12 cellular contexts compared by ENCODE assay signal in genomic region chr1:40855513-40855912, GRCh38. TPM values are rescaled to one million over a fixed set of nuclear protein-coding genes. Genes with fewer than 3 reads are reported as not detected.
DNase-seq lines count a peak whose midpoint lies in the region; ATAC-seq and TF ChIP-seq lines count a peak whose summit lies in the region.
"Had no signal": no experiment of that assay in that cellular context is flagged by ENCODE, and none has a peak within 500 bp of the region (broad histone marks: within the 10 kb centered on the region; RNA-seq: fewer than 3 reads in every experiment).

No MANE protein-coding gene starts in this region.

- H3K9me3 ChIP-seq in HCT116 (ENCODE audit: control insufficient read depth in 1 of 2, insufficient read depth in 1 of 2, low read depth in 1 of 2, low read length in 2 of 2): no peaks in the 10 kb centered on the region

- no TSS peak for BruUV-seq in HCT116 (replicated peaks; lab: Mats Ljungman, UMichigan)

- no peak overlapping the region for H2AFZ ChIP-seq in HCT116 (ENCODE audit: low read depth, low read length, poor library complexity, severe bottlenecking)

- TF ChIP-seq CTCF in HCT116 (IDR thresholded peaks at IDR 0.05 in 2 of 3, conservative IDR thresholded peaks at IDR 0.05 in 1 of 3; ENCODE audit: borderline replicate concordance in 1 of 3, insufficient read depth in 1 of 3, low read depth in 2 of 3, low read length in 2 of 3) (peak; percentile 18 to 64 (median 53); a peak in 5 of 6 replicates), astrocyte of the cerebellum (IDR thresholded peaks at IDR 0.05; ENCODE audit: low read depth, low read length, missing control alignments) (peak; percentile 34), neural crest cell (conservative IDR thresholded peaks at IDR 0.05) (peak; percentile 47), omental fat pad (IDR thresholded peaks at IDR 0.05) (no peak)

- H3K4me2 ChIP-seq in HCT116 (ENCODE audit: low read length): no peak overlapping the region

- H3K4me3 Mint-ChIP-seq in activated CD4-positive, alpha-beta T cell treated with anti-CD3 and anti-CD28 coated beads, Interleukin-2, amount 10 ng/mL, durations not matched to agents 24 days and 14 days: no peak overlapping the region
- no peak overlapping the region for H3K4me3 Mint-ChIP-seq in neural crest cell
- H3K4me3 Mint-ChIP-seq: stimulated activated naive CD8-positive, alpha-beta T cell treated with anti-CD3 and anti-CD28 coated beads, Interleukin-15, Interleukin-2, amounts not matched to agents 100 ng/mL and 50 ng/mL, for 24 hours had no signal

- peaks cover 0 to 4% of the 10 kb centered on the region in 2 experiments; a peak in 1 of 4 replicates for H3K4me1 ChIP-seq in HCT116 (ENCODE audit: control insufficient read depth in 1 of 2, insufficient read depth in 2 of 2, low read length in 2 of 2)

- peak; percentile 38; the same call in 1 of the 2 replicates for TF ChIP-seq RAD21 in HCT116 (IDR thresholded peaks at IDR 0.05; ENCODE audit: low read depth)

- POLR2A ChIA-PET in HCT116 (lab: Charles Lee): no interaction called here

- intact Hi-C loops in activated CD4-positive, alpha-beta T cell treated with anti-CD3 and anti-CD28 coated beads, Interleukin-2, amount 10 ng/mL, durations not matched to agents 24 days and 14 days (cut with micrococcal nuclease): no loop called here
- intact Hi-C loops in HCT116 (cut with micrococcal nuclease): no loop called here

- in situ Hi-C loops in astrocyte of the cerebellum (cut with HindIII; ENCODE audit: low sequenced_read_pairs): no loop called here

- no peaks in the 10 kb centered on the region for H3K9me2 ChIP-seq in HCT116 (ENCODE audit: insufficient read depth)

- no peak overlapping the region for H3K27ac Mint-ChIP-seq in activated CD4-positive, alpha-beta T cell treated with anti-CD3 and anti-CD28 coated beads, Interleukin-2, amount 10 ng/mL, durations not matched to agents 24 days and 14 days
- H3K27ac Mint-ChIP-seq in neural crest cell (ENCODE audit: unreplicated experiment): no peak overlapping the region
- H3K27ac Mint-ChIP-seq: stimulated activated naive CD8-positive, alpha-beta T cell treated with anti-CD3 and anti-CD28 coated beads, Interleukin-15, Interleukin-2, amounts not matched to agents 100 ng/mL and 50 ng/mL, for 24 hours had no signal

- ATAC-seq in HCT116 (peak; percentile 77), HG03175 (IDR thresholded peaks at IDR 0.05; ENCODE audit: unreplicated experiment) (no peak), omental fat pad (ENCODE audit: low FRiP score) (no peak)

- no peaks in the 10 kb centered on the region for H4K20me1 ChIP-seq in HCT116 (ENCODE audit: insufficient read depth)

- CTCF ChIA-PET in HCT116 (lab: Charles Lee): interaction anchor here (0.9 to 1.9 kb wide), 3 partner anchors 93 to 104 kb away, joined by 3 to 7 read pairs (median 4); no protein-coding TSS in a partner anchor

- no peak overlapping the region for H3K27ac ChIP-seq in HCT116 (ENCODE audit: low read depth, low read length)
- H3K27ac ChIP-seq: C4-2B, RWPE1 had no signal

- peaks cover 21% of the 10 kb centered on the region for H3K27me3 Mint-ChIP-seq in activated CD4-positive, alpha-beta T cell treated with anti-CD3 and anti-CD28 coated beads, Interleukin-2, amount 10 ng/mL, durations not matched to agents 24 days and 14 days
- peaks cover 32% of the 10 kb centered on the region for H3K27me3 Mint-ChIP-seq in neural crest cell (ENCODE audit: low read depth)

- no peaks in the 10 kb centered on the region for H3K9me3 Mint-ChIP-seq in activated CD4-positive, alpha-beta T cell treated with anti-CD3 and anti-CD28 coated beads, Interleukin-2, amount 10 ng/mL, durations not matched to agents 24 days and 14 days
- no peaks in the 10 kb centered on the region for H3K9me3 Mint-ChIP-seq in neural crest cell
- H3K9me3 Mint-ChIP-seq: stimulated activated naive CD8-positive, alpha-beta T cell treated with anti-CD3 and anti-CD28 coated beads, Interleukin-15, Interleukin-2, amounts not matched to agents 100 ng/mL and 50 ng/mL, for 24 hours had no signal

- H3K4me3 ChIP-seq in HCT116 (replicated peaks in 1 of 2; ENCODE audit: low read depth in 1 of 2, low read length in 2 of 2) (no peak overlapping the region), astrocyte of the cerebellum (ENCODE audit: low read depth, low read length) (no peak overlapping the region)

- peak; percentile 74 for DNase-seq in activated CD4-positive, alpha-beta T cell treated with anti-CD3 and anti-CD28 coated beads, Interleukin-2, amount 10 ng/mL, durations not matched to agents 24 days and 14 days
- no peak for DNase-seq in activated CD4-positive, alpha-beta T cell treated with anti-CD3 and anti-CD28 coated beads, Interleukin-2, amount 50 U/mL, for 48 hours
- DNase-seq in HCT116 (ENCODE audit: low read depth, low spot score) (no peak), astrocyte of the cerebellum (ENCODE audit: low read depth) (no peak), neural crest cell (ENCODE audit: low read depth, low spot score) (no peak), NCI-H2029 treated with DMSO at 0.1 percent for 48 hours (lab: John Stamatoyannopoulos, UW) (no peak), omental fat pad (ENCODE audit: low spot score) (no peak)
- DNase-seq: activated CD4-positive, CD25-positive, alpha-beta regulatory T cell treated with anti-CD3 and anti-CD28 coated beads, Interleukin-2, amount 50 U/mL, for 72 hours had no signal

- no peaks in the 10 kb centered on the region for H3K27me3 ChIP-seq in HCT116 (ENCODE audit: insufficient read depth, low read length)

- no peak overlapping the region for H3K9ac ChIP-seq in HCT116 (ENCODE audit: low read length)

- no peaks in the 10 kb centered on the region for H3K79me2 ChIP-seq in HCT116 (ENCODE audit: insufficient read depth, low read length)

- no peaks in the 10 kb centered on the region for H3K36me3 ChIP-seq in HCT116 (ENCODE audit: control insufficient read depth in 1 of 2, insufficient read depth in 2 of 2, low read length in 2 of 2)

- TF ChIP-seq POLR2A in HCT116 (IDR thresholded peaks at IDR 0.05; ENCODE audit: borderline replicate concordance, extremely low read depth, insufficient read depth, insufficient read length): no peak

- H3K36me3 Mint-ChIP-seq in activated CD4-positive, alpha-beta T cell treated with anti-CD3 and anti-CD28 coated beads, Interleukin-2, amount 10 ng/mL, durations not matched to agents 24 days and 14 days (ENCODE audit: low read depth): no peaks in the 10 kb centered on the region
- H3K36me3 Mint-ChIP-seq in neural crest cell (ENCODE audit: low read depth): no peaks in the 10 kb centered on the region

- H3K4me1 Mint-ChIP-seq in activated CD4-positive, alpha-beta T cell treated with anti-CD3 and anti-CD28 coated beads, Interleukin-2, amount 10 ng/mL, durations not matched to agents 24 days and 14 days: peaks cover 2% of the 10 kb centered on the region
- no peaks in the 10 kb centered on the region for H3K4me1 Mint-ChIP-seq in neural crest cell

- RAD21 ChIA-PET in HCT116 (lab: Charles Lee; ENCODE audit: low non-redundant PET in 1 of 2, low total read pairs in 2 of 2, uncharacterized antibody in 2 of 2, unreplicated experiment in 2 of 2): no interaction called here

TF ChIP-seq in HCT116, 20 proteins besides CTCF, POLR2A, EP300 and RAD21:
- TF ChIP-seq MAX (IDR thresholded peaks at IDR 0.05) (no peak), SRF (IDR thresholded peaks at IDR 0.05; ENCODE audit: low read depth) (no peak), REST (IDR thresholded peaks at IDR 0.05; ENCODE audit: low read depth) (no peak), ELF1 (IDR thresholded peaks at IDR 0.05; ENCODE audit: borderline replicate concordance, low read depth) (no peak)

RNA-seq across cellular contexts. Expression of gene CITED4, which starts 6.7 kb away (rescaled TPM):
- 5.5 and 6.0 TPM in 2 replicates for total RNA-seq in activated CD4-positive, alpha-beta T cell treated with anti-CD3 and anti-CD28 coated beads, Interleukin-2, amount 10 ng/mL, durations not matched to agents 24 days and 14 days
- 7.8 TPM for total RNA-seq in HCT116 (2021; ENCODE audit: unreplicated experiment)
- 4.3 and 6.8 TPM in 2 replicates for polyA plus RNA-seq in HCT116 (2012)
- total RNA-seq in neural crest cell: 11.3 TPM in 2 replicates
- 10 to 100 TPM in 3 of 4 donors, 1 to 10 TPM in 1; 5.8 to 21.6 (median 13.6) TPM for total RNA-seq in omental fat pad

Comparison
In these comparisons a context has a peak if more than half of its experiments do, and no peak if none do; other contexts are left out.
1. CTCF ChIP-seq: peak in HCT116 (3 of 3), astrocyte of the cerebellum (single experiment) and neural crest cell (single experiment); none in omental fat pad (0 of 3).